1 cellular context compared by ENCODE assay signal in the genomic region with DNA sequence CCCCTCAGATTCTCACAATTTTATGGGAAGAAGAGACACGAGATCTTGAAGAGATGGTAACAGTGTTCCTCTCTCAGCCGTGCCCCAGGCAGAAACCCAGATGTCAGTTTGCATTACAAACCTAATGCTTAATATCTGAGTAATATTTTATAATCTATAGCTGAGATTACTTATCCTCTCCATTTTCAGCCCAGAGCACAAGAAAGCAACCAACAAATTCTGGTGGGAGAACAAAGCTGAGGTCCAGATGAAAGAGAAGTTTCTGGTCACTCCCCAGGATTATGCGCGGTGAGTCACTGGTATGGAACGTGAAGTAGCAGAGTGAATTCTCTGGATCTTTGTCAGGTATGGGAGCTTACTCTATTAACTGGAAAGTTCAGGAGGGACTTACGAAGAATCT.
TF ChIP-seq lines count a peak whose summit lies in the region.

No MANE protein-coding gene starts in this region.

TF ChIP-seq in GM23338, 12 proteins besides CTCF, POLR2A, EP300 and RAD21 (continued from another document):
- TF ChIP-seq, protein P1, sequence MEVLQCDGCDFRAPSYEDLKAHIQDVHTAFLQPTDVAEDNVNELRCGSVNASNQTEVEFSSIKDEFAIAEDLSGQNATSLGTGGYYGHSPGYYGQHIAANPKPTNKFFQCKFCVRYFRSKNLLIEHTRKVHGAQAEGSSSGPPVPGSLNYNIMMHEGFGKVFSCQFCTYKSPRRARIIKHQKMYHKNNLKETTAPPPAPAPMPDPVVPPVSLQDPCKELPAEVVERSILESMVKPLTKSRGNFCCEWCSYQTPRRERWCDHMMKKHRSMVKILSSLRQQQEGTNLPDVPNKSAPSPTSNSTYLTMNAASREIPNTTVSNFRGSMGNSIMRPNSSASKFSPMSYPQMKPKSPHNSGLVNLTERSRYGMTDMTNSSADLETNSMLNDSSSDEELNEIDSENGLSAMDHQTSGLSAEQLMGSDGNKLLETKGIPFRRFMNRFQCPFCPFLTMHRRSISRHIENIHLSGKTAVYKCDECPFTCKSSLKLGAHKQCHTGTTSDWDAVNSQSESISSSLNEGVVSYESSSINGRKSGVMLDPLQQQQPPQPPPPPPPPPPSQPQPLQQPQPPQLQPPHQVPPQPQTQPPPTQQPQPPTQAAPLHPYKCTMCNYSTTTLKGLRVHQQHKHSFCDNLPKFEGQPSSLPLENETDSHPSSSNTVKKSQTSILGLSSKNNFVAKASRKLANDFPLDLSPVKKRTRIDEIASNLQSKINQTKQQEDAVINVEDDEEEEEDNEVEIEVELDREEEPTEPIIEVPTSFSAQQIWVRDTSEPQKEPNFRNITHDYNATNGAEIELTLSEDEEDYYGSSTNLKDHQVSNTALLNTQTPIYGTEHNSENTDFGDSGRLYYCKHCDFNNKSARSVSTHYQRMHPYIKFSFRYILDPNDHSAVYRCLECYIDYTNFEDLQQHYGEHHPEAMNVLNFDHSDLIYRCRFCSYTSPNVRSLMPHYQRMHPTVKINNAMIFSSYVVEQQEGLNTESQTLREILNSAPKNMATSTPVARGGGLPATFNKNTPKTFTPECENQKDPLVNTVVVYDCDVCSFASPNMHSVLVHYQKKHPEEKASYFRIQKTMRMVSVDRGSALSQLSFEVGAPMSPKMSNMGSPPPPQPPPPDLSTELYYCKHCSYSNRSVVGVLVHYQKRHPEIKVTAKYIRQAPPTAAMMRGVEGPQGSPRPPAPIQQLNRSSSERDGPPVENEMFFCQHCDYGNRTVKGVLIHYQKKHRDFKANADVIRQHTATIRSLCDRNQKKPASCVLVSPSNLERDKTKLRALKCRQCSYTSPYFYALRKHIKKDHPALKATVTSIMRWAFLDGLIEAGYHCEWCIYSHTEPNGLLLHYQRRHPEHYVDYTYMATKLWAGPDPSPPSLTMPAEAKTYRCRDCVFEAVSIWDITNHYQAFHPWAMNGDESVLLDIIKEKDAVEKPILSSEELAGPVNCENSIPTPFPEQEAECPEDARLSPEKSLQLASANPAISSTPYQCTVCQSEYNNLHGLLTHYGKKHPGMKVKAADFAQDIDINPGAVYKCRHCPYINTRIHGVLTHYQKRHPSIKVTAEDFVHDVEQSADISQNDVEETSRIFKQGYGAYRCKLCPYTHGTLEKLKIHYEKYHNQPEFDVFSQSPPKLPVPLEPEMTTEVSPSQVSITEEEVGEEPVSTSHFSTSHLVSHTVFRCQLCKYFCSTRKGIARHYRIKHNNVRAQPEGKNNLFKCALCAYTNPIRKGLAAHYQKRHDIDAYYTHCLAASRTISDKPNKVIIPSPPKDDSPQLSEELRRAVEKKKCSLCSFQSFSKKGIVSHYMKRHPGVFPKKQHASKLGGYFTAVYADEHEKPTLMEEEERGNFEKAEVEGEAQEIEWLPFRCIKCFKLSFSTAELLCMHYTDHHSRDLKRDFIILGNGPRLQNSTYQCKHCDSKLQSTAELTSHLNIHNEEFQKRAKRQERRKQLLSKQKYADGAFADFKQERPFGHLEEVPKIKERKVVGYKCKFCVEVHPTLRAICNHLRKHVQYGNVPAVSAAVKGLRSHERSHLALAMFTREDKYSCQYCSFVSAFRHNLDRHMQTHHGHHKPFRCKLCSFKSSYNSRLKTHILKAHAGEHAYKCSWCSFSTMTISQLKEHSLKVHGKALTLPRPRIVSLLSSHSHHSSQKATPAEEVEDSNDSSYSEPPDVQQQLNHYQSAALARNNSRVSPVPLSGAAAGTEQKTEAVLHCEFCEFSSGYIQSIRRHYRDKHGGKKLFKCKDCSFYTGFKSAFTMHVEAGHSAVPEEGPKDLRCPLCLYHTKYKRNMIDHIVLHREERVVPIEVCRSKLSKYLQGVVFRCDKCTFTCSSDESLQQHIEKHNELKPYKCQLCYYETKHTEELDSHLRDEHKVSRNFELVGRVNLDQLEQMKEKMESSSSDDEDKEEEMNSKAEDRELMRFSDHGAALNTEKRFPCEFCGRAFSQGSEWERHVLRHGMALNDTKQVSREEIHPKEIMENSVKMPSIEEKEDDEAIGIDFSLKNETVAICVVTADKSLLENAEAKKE (CRISPR knock-in tag; IDR thresholded peaks at IDR 0.05), result no peak
- TF ChIP-seq JUNB (IDR thresholded peaks at IDR 0.05; ENCODE audit: unreplicated experiment) (no peak), CREB1 (CRISPR knock-in tag; IDR thresholded peaks at IDR 0.05; ENCODE audit: low read depth) (no peak), STAT1 (IDR thresholded peaks at IDR 0.05; ENCODE audit: unreplicated experiment) (no peak), EZH2 (IDR thresholded peaks at IDR 0.05; ENCODE audit: low read depth, unreplicated experiment) (no peak), NANOG (IDR thresholded peaks at IDR 0.05; ENCODE audit: borderline replicate concordance) (no peak), POLR2AphosphoS5 (IDR thresholded peaks at IDR 0.05; ENCODE audit: low read depth) (no peak), ZNF114 (CRISPR knock-in tag; IDR thresholded peaks at IDR 0.05) (no peak), ZNF331 (CRISPR knock-in tag; IDR thresholded peaks at IDR 0.05; ENCODE audit: low read depth) (no peak)
- TF ChIP-seq, protein P2, sequence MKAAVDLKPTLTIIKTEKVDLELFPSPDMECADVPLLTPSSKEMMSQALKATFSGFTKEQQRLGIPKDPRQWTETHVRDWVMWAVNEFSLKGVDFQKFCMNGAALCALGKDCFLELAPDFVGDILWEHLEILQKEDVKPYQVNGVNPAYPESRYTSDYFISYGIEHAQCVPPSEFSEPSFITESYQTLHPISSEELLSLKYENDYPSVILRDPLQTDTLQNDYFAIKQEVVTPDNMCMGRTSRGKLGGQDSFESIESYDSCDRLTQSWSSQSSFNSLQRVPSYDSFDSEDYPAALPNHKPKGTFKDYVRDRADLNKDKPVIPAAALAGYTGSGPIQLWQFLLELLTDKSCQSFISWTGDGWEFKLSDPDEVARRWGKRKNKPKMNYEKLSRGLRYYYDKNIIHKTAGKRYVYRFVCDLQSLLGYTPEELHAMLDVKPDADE (IDR thresholded peaks at IDR 0.05), result no peak
TF ChIP-seq in GM23338: peak in this region for 0.
